Comparison of ENCODE assay signal across 23 cellular contexts in the genomic region with DNA sequence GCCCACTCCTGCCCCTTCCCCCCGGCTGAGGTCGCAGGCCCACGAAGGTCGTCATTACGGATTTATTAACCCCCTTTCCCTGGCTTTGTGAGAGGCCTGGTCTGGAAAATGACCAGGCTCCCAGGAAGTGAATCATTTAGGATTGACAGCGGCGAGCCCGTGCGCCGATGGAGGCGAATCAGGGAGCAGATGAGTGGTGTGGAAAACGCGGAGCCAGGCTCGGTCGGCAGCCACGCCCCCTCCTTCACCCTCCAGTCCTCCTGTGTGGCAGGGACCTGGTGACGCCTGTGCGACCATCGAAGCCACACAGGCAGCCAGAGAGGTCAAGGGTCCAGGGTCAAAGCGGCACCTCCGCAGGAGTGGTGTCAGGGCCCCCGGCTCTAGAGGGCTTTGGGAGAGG.
"Had no signal": no experiment of that assay in that cellular context is flagged by ENCODE, and none has a peak within 500 bp of the region (broad histone marks: within the 10 kb centered on the region; RNA-seq: fewer than 3 reads in every experiment).

No MANE protein-coding gene starts in this region.

- H3K9me3 ChIP-seq: gastroesophageal sphincter, heart right ventricle, mucosa of descending colon, ovary, uterus had no signal

- FAIRE-seq: endometrium had no signal

- ATAC-seq: activated CD4-positive, CD25-positive, alpha-beta regulatory T cell treated with anti-CD3 and anti-CD28 coated beads, Interleukin-2, amount 50 U/mL, for 24 hours; activated naive CD8-positive, alpha-beta T cell treated with anti-CD3 and anti-CD28 coated beads, Interleukin-2, amount 50 U/mL, for 24 hours; activated T-cell treated with anti-CD3 and anti-CD28 coated beads, Interleukin-2, amount 50 U/mL, for 4 hours; esophagus mucosa; gastroesophageal sphincter; mucosa of descending colon; sciatic nerve; stimulated activated effector memory CD8-positive, alpha-beta T cell treated with anti-CD3 and anti-CD28 coated beads, Interleukin-12 subunit alpha, Interleukin-12 subunit beta, amount 100 ng/mL, for 72 hours had no signal

- H3K4me1 Mint-ChIP-seq: immature natural killer cell; stimulated activated effector memory CD8-positive, alpha-beta T cell treated with anti-CD3 and anti-CD28 coated beads, Interleukin-12 subunit alpha, Interleukin-12 subunit beta, amount 100 ng/mL, for 72 hours had no signal

- H3K36me3 ChIP-seq: cardiac muscle cell, gastroesophageal sphincter, heart right ventricle, ovary, uterus had no signal

- H3K36me3 Mint-ChIP-seq: immature natural killer cell; memory B cell; naive B cell; stimulated activated effector memory CD8-positive, alpha-beta T cell treated with anti-CD3 and anti-CD28 coated beads, Interleukin-12 subunit alpha, Interleukin-12 subunit beta, amount 100 ng/mL, for 72 hours had no signal

- H3K27me3 ChIP-seq: cardiac muscle cell, ovary, uterus had no signal

- H3K27ac ChIP-seq: cardiac muscle cell, gastroesophageal sphincter, ovary, uterus had no signal

- H3K4me3 ChIP-seq: cardiac muscle cell, gastroesophageal sphincter, heart right ventricle, mucosa of descending colon, ovary, uterus had no signal

- H3K4me1 ChIP-seq: gastroesophageal sphincter, uterus had no signal

- DNase-seq: activated CD4-positive, alpha-beta T cell treated with anti-CD3 and anti-CD28 coated beads, Interleukin-2, amount 50 U/mL, for 1 hour; activated CD8-positive, alpha-beta memory T cell treated with anti-CD3 and anti-CD28 coated beads, Interleukin-2, amount 50 U/mL, for 4 hours; activated naive CD4-positive, alpha-beta T cell treated with anti-CD3 and anti-CD28 coated beads for 36 hours; activated naive CD8-positive, alpha-beta T cell treated with anti-CD3 and anti-CD28 coated beads, Interleukin-2, amount 50 U/mL, for 24 hours; activated T-cell treated with anti-CD3 and anti-CD28 coated beads, Interleukin-2, amount 50 U/mL, for 4 hours; aorta; heart right ventricle; immature natural killer cell; kidney glomerular epithelial cell; mucosa of descending colon; naive B cell; ovary; stimulated activated CD4-positive, alpha-beta T cell treated with anti-CD3 and anti-CD28 coated beads, Interleukin-4, amount 100 ng/mL, for 24 hours; uterus had no signal

- H3K4me3 Mint-ChIP-seq: activated naive CD4-positive, alpha-beta T cell treated with anti-CD3 and anti-CD28 coated beads for 36 hours; activated naive CD8-positive, alpha-beta T cell treated with anti-CD3 and anti-CD28 coated beads, Interleukin-2, amount 50 U/mL, for 24 hours; activated T-cell treated with anti-CD3 and anti-CD28 coated beads, Interleukin-2, amount 50 U/mL, for 4 hours; immature natural killer cell; memory B cell; stimulated activated effector memory CD8-positive, alpha-beta T cell treated with anti-CD3 and anti-CD28 coated beads, Interleukin-12 subunit alpha, Interleukin-12 subunit beta, amount 100 ng/mL, for 72 hours; T-helper 1 cell treated with Interleukin-12 subunit alpha and Interleukin-12 subunit beta and Interleukin-4 antibody, amounts not matched to agents 30 μg/mL and 1 μg/mL, for 36 hours had no signal

- H3K9me3 Mint-ChIP-seq: activated naive CD4-positive, alpha-beta T cell treated with anti-CD3 and anti-CD28 coated beads for 36 hours; activated naive CD8-positive, alpha-beta T cell treated with anti-CD3 and anti-CD28 coated beads, Interleukin-2, amount 50 U/mL, for 24 hours; activated T-cell treated with anti-CD3 and anti-CD28 coated beads, Interleukin-2, amount 50 U/mL, for 4 hours; immature natural killer cell; memory B cell; naive B cell; stimulated activated effector memory CD8-positive, alpha-beta T cell treated with anti-CD3 and anti-CD28 coated beads, Interleukin-12 subunit alpha, Interleukin-12 subunit beta, amount 100 ng/mL, for 72 hours; T-helper 1 cell treated with Interleukin-12 subunit alpha and Interleukin-12 subunit beta and Interleukin-4 antibody, amounts not matched to agents 30 μg/mL and 1 μg/mL, for 36 hours had no signal

- H3K27ac Mint-ChIP-seq: activated naive CD4-positive, alpha-beta T cell treated with anti-CD3 and anti-CD28 coated beads for 36 hours; activated naive CD8-positive, alpha-beta T cell treated with anti-CD3 and anti-CD28 coated beads, Interleukin-2, amount 50 U/mL, for 24 hours; immature natural killer cell; memory B cell; stimulated activated effector memory CD8-positive, alpha-beta T cell treated with anti-CD3 and anti-CD28 coated beads, Interleukin-12 subunit alpha, Interleukin-12 subunit beta, amount 100 ng/mL, for 72 hours; T-helper 1 cell treated with Interleukin-12 subunit alpha and Interleukin-12 subunit beta and Interleukin-4 antibody, amounts not matched to agents 30 μg/mL and 1 μg/mL, for 36 hours had no signal
